23 cellular contexts compared by ENCODE assay signal in genomic region chr9:98232926-98233325, GRCh38. TPM values are rescaled to one million over a fixed set of nuclear protein-coding genes. Genes with fewer than 3 reads are reported as not detected.
DNase-seq lines count a peak whose midpoint lies in the region; ATAC-seq, FAIRE-seq and TF ChIP-seq lines count a peak whose summit lies in the region.
"Had no signal": no experiment of that assay in that cellular context is flagged by ENCODE, and none has a peak within 500 bp of the region (broad histone marks: within the 10 kb centered on the region; RNA-seq: fewer than 3 reads in every experiment).

No MANE protein-coding gene starts in this region.

- ATAC-seq in GM18907 (IDR thresholded peaks at IDR 0.05; ENCODE audit: unreplicated experiment): no peak
- ATAC-seq in activated CD8-positive, alpha-beta T cell treated with anti-CD3 and anti-CD28 coated beads for 36 hours: no peak
- ATAC-seq: Panc1 had no signal

- no peak overlapping the region for H3K14ac ChIP-seq in neuronal stem cell (ENCODE audit: low read length)

- H2AK5ac ChIP-seq in neuronal stem cell (ENCODE audit: low read depth, low read length): no peak overlapping the region

- peaks cover 54% of the 10 kb centered on the region for H3K4me1 Mint-ChIP-seq in HFFc6 (ENCODE audit: low read depth)
- no peaks in the 10 kb centered on the region for H3K4me1 Mint-ChIP-seq in activated CD8-positive, alpha-beta T cell treated with anti-CD3 and anti-CD28 coated beads for 36 hours (ENCODE audit: low read depth)

- peaks cover 0 to 2% of the 10 kb centered on the region in 2 donors for H3K4me1 ChIP-seq in neuronal stem cell (ENCODE audit: control insufficient read depth in 2 of 2, insufficient read depth in 1 of 2, low read depth in 1 of 2, low read length in 2 of 2)
- H3K4me1 ChIP-seq in spleen: peaks cover 0 to 32% (median 0%) of the 10 kb centered on the region in 6 donors

- H2BK15ac ChIP-seq in neuronal stem cell (ENCODE audit: low read length): peak overlapping the region; percentile 49

- DNase-seq in HFFc6 (no peak), brain microvascular endothelial cell (no peak), neuronal stem cell (ENCODE audit: low spot score) (no peak), spleen (no peak), DMS53 treated with DMSO at 0.1 percent for 48 hours (lab: John Stamatoyannopoulos, UW; ENCODE audit: unreplicated experiment) (no peak), GM19239 (ENCODE audit: insufficient read length, low spot score) (no peak)
- DNase-seq in activated CD8-positive, alpha-beta T cell treated with anti-CD3 and anti-CD28 coated beads for 36 hours: no peak
- DNase-seq: Caco-2; CD4-positive, alpha-beta memory T cell; DMS153; NCI-H1105; NCI-H2029 treated with DMSO at 0.1 percent for 48 hours; NCI-H345; NCI-H524 treated with DMSO at 0.1 percent for 48 hours; NCI-H82; SJCRH30 had no signal

- no peak for TF ChIP-seq CTCF in HFFc6 (IDR thresholded peaks at IDR 0.05)
- no peak for TF ChIP-seq CTCF in brain microvascular endothelial cell (IDR thresholded peaks at IDR 0.05; ENCODE audit: low read depth, low read length, missing control alignments)
- no peak for TF ChIP-seq CTCF in spleen (IDR thresholded peaks at IDR 0.05 in 8 of 11, conservative IDR thresholded peaks at IDR 0.05 in 3 of 11)
- TF ChIP-seq CTCF in activated CD8-positive, alpha-beta T cell treated with anti-CD3 and anti-CD28 coated beads for 36 hours (IDR thresholded peaks at IDR 0.05): no peak

- no CpG with 5 or more reads among the region's 5 CpGs for WGBS in neuronal stem cell (ENCODE audit: extremely low coverage in 2 of 2, insufficient read length in 2 of 2, insufficient replicate concordance in 1 of 2), 2 donors
- 89 to 98% (median 93%) methylated on average over 5 of the region's 5 CpGs for WGBS in spleen, 5 donors

- POLR2A ChIA-PET in activated CD8-positive, alpha-beta T cell treated with anti-CD3 and anti-CD28 coated beads for 36 hours (lab: Charles Lee): no interaction called here

- peak overlapping the region; percentile 27 for H3K18ac ChIP-seq in neuronal stem cell (ENCODE audit: low read length)

- no peak overlapping the region for H2BK120ac ChIP-seq in neuronal stem cell (ENCODE audit: low read depth, low read length)

- H4K8ac ChIP-seq in neuronal stem cell (ENCODE audit: low read depth, low read length): no peak overlapping the region

- no peak for FAIRE-seq in GM19239 (lab: Jason Lieb, UNC)
- FAIRE-seq: G401.6, GM12892, GM18507 had no signal

- H3K9ac ChIP-seq in neuronal stem cell (ENCODE audit: low read depth, low read length, poor library complexity): no peak overlapping the region
- H3K9ac ChIP-seq: BLaER1, KMS-11 had no signal

- CTCF ChIA-PET in activated CD8-positive, alpha-beta T cell treated with anti-CD3 and anti-CD28 coated beads for 36 hours (lab: Charles Lee): interaction anchor here (0.6 to 0.8 kb wide), 3 partner anchors 23 to 48 kb away, joined by 3 to 5 read pairs (median 4); no protein-coding TSS in a partner anchor

- H3K4me2 ChIP-seq in neuronal stem cell (ENCODE audit: insufficient read depth, low read length, poor library complexity, severe bottlenecking): no peak overlapping the region
- H3K4me2 ChIP-seq: KMS-11 had no signal

- H3K27me3 ChIP-seq in brain microvascular endothelial cell (replicated peaks): no peaks in the 10 kb centered on the region
- H3K27me3 ChIP-seq in neuronal stem cell (ENCODE audit: control insufficient read depth in 3 of 3, insufficient read depth in 3 of 3, low read depth in 1 of 3, low read length in 3 of 3): no peaks in the 10 kb centered on the region
- no peaks in the 10 kb centered on the region for H3K27me3 ChIP-seq in spleen (replicated peaks in 1 of 7)
- H3K27me3 ChIP-seq: BLaER1, SJCRH30 had no signal

- peak overlapping the region; percentile 54 for H3K27ac Mint-ChIP-seq in HFFc6
- H3K27ac Mint-ChIP-seq in activated CD8-positive, alpha-beta T cell treated with anti-CD3 and anti-CD28 coated beads for 36 hours: no peak overlapping the region

- H4K91ac ChIP-seq in neuronal stem cell (ENCODE audit: low read depth, low read length, poor library complexity): no peak overlapping the region

- no peaks in the 10 kb centered on the region for H3K9me3 Mint-ChIP-seq in HFFc6
- no peaks in the 10 kb centered on the region for H3K9me3 Mint-ChIP-seq in activated CD8-positive, alpha-beta T cell treated with anti-CD3 and anti-CD28 coated beads for 36 hours
- H3K9me3 Mint-ChIP-seq: CD4-positive, alpha-beta memory T cell had no signal

- H3K27ac ChIP-seq in brain microvascular endothelial cell (peak overlapping the region; percentile 74), neuronal stem cell (replicated peaks; ENCODE audit: low read length) (no peak overlapping the region), spleen (peak overlapping the region in 5 of 8 donors; percentile 5 to 68 (median 62))
- H3K27ac ChIP-seq: BLaER1, KMS-11, SJCRH30 had no signal

- H3K36me3 ChIP-seq in brain microvascular endothelial cell (replicated peaks) (peaks cover 23% of the 10 kb centered on the region), neuronal stem cell (replicated peaks in 1 of 2; ENCODE audit: control insufficient read depth in 2 of 2, insufficient read depth in 2 of 2, low read length in 2 of 2) (no peaks in the 10 kb centered on the region), spleen (peaks cover 0 to 84% (median 17%) of the 10 kb centered on the region in 6 donors)
- H3K36me3 ChIP-seq: SJCRH30 had no signal

- H2BK12ac ChIP-seq in neuronal stem cell (ENCODE audit: low read length): no peak overlapping the region

- no peak overlapping the region for H3K4me3 Mint-ChIP-seq in HFFc6
- no peak overlapping the region for H3K4me3 Mint-ChIP-seq in activated CD8-positive, alpha-beta T cell treated with anti-CD3 and anti-CD28 coated beads for 36 hours
- H3K4me3 Mint-ChIP-seq: CD4-positive, alpha-beta memory T cell had no signal

- H3K23ac ChIP-seq in neuronal stem cell (ENCODE audit: low read depth, low read length, poor library complexity): no peak overlapping the region

- in situ Hi-C loops in brain microvascular endothelial cell (cut with HindIII; ENCODE audit: low pct_ligation_motif_present, low sequenced_read_pairs): no loop called here

- H2AFZ ChIP-seq in neuronal stem cell (ENCODE audit: low read length): no peak overlapping the region

- peaks cover 2% of the 10 kb centered on the region for H3K27me3 Mint-ChIP-seq in HFFc6 (ENCODE audit: insufficient read depth)
- H3K27me3 Mint-ChIP-seq in activated CD8-positive, alpha-beta T cell treated with anti-CD3 and anti-CD28 coated beads for 36 hours: no peaks in the 10 kb centered on the region
- H3K27me3 Mint-ChIP-seq: CD4-positive, alpha-beta memory T cell had no signal

- H3K4me3 ChIP-seq in brain microvascular endothelial cell (ENCODE audit: low read depth, low read length) (no peak overlapping the region), neuronal stem cell (ENCODE audit: low read length in 2 of 2) (no peak overlapping the region), spleen (no peak overlapping the region)
- H3K4me3 ChIP-seq: BLaER1, SJCRH30 had no signal

- no peak overlapping the region for H2BK5ac ChIP-seq in neuronal stem cell (ENCODE audit: low read length)

- intact Hi-C loops in spleen (cut with DNase I; ENCODE audit: low total_unique reads): no loop called here
- intact Hi-C loops in activated CD8-positive, alpha-beta T cell treated with anti-CD3 and anti-CD28 coated beads for 36 hours (cut with micrococcal nuclease): no loop called here

- H3K4ac ChIP-seq in neuronal stem cell (ENCODE audit: low read length): no peak overlapping the region

- peaks cover 52% of the 10 kb centered on the region for H3K36me3 Mint-ChIP-seq in HFFc6 (ENCODE audit: low read depth)
- H3K36me3 Mint-ChIP-seq in activated CD8-positive, alpha-beta T cell treated with anti-CD3 and anti-CD28 coated beads for 36 hours (ENCODE audit: low read depth): peaks cover 2% of the 10 kb centered on the region

- no peak for TF ChIP-seq POLR2A in spleen (IDR thresholded peaks at IDR 0.05)

- no peaks in the 10 kb centered on the region for H3K79me1 ChIP-seq in neuronal stem cell (ENCODE audit: low read depth, low read length)

- H3K9me3 ChIP-seq in neuronal stem cell (replicated peaks in 1 of 2; ENCODE audit: control insufficient read depth in 2 of 2, insufficient read depth in 1 of 2, low read depth in 1 of 2, low read length in 2 of 2) (peaks cover 0 to 3% of the 10 kb centered on the region in 2 donors), spleen (no peaks in the 10 kb centered on the region)
- H3K9me3 ChIP-seq: BLaER1, Caco-2, SJCRH30 had no signal

RNA-seq across cellular contexts. Expression of gene TBC1D2, which starts 22.5 kb away (rescaled TPM):
- total RNA-seq in HFFc6 (2021; fragmentation: NEBNext Ultra II Directional; extraction: Animal tissue kit (Norgen Biotek cat#: 25700)): 10 to 100 TPM; 31.9 to 39.4 (median 36.5) TPM
- 0.93 TPM for polyA plus RNA-seq in neuronal stem cell (2013, experiment 1 of 2)
- polyA plus RNA-seq in neuronal stem cell (2013, experiment 2 of 2): 0.93 TPM
- total RNA-seq in spleen: 10 to 100 TPM; 10.7 to 27.2 (median 13.0) TPM
- polyA plus RNA-seq in spleen: 1 to 10 TPM; 2.7 to 8.0 (median 5.7) TPM
- total RNA-seq in activated CD8-positive, alpha-beta T cell treated with anti-CD3 and anti-CD28 coated beads for 36 hours: 1 to 10 TPM; 1.5 TPM

RNA-seq across cellular contexts. Expression of gene CORO2A, which starts 40.5 kb away (rescaled TPM):
- 1 to 10 TPM in 3 of 6 experiments, under 1 TPM in 3; 0.84 to 2.4 (median 1.1) TPM for total RNA-seq in HFFc6 (2021; fragmentation: NEBNext Ultra II Directional; extraction: Animal tissue kit (Norgen Biotek cat#: 25700))
- 4.3 TPM for polyA plus RNA-seq in neuronal stem cell (2013, experiment 1 of 2)
- 4.5 TPM for polyA plus RNA-seq in neuronal stem cell (2013, experiment 2 of 2)
- total RNA-seq in spleen: 10 to 100 TPM in 1 of 7 donors, 1 to 10 TPM in 6; 5.1 to 11.0 (median 6.8) TPM
- polyA plus RNA-seq in spleen: 1 to 10 TPM; 1.3 to 2.2 (median 1.7) TPM
- 10 to 100 TPM; 12.2 to 13.4 TPM for total RNA-seq in activated CD8-positive, alpha-beta T cell treated with anti-CD3 and anti-CD28 coated beads for 36 hours

Comparison
In these comparisons a context has a peak if more than half of its experiments do, and no peak if none do; other contexts are left out.
1. RNA of gene TBC1D2, which starts 22.5 kb away (total RNA-seq): 31.9 to 39.4 TPM in HFFc6 and 10.7 to 27.2 TPM in spleen; 1.5 TPM in activated CD8-positive, alpha-beta T cell treated with anti-CD3 and anti-CD28 coated beads for 36 hours; every median in the first group is over 4 times any median in the second.